1 cellular context compared by ENCODE assay signal in the genomic region with DNA sequence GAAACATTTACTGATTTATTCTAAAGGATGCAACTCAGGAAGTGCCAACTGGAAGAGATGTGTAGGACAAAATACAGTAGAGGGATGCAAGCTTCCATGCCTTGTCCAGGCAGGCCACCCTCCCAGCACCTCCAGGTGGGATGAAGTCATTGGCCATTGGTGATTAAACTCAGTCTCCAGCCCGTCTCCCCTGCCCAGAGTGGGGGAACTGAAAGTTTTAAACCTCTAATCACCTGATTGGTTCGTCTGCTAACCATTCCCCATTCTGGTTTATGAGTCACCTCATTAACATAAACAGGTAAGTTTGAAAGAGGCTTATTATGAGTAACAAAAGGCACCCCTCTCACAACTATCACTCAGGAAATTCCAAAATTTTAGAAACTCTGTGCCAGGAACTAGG.
TF ChIP-seq lines count a peak whose summit lies in the region.

No MANE protein-coding gene starts in this region.

TF ChIP-seq in GM12878, 131 proteins besides CTCF, POLR2A, EP300 and RAD21 (continued from another document and continues in another):
- TF ChIP-seq KAT2A (conservative IDR thresholded peaks at IDR 0.05; ENCODE audit: control insufficient read depth, low read depth, low read length) (no peak), YBX1 (IDR thresholded peaks at IDR 0.05) (no peak), JUNB (IDR thresholded peaks at IDR 0.05) (0 out of 2 replicates have a peak, but pooled peaks have one; percentile 37), TCF12 (IDR thresholded peaks at IDR 0.05; ENCODE audit: low read depth, low read length) (no peak), NRF1 (conservative IDR thresholded peaks at IDR 0.05; ENCODE audit: low read depth, low read length) (no peak), ETV6 (conservative IDR thresholded peaks at IDR 0.05 in 1 of 2, IDR thresholded peaks at IDR 0.05 in 1 of 2; ENCODE audit: borderline replicate concordance in 1 of 2, low read depth in 1 of 2) (no peak), SPI1 (IDR thresholded peaks at IDR 0.05; ENCODE audit: borderline replicate concordance, insufficient read depth, low read depth, low read length) (peak; percentile 68; the same call in 1 of the 2 replicates), RFX5 (IDR thresholded peaks at IDR 0.05; ENCODE audit: low read depth, low read length) (no peak), GABPA (IDR thresholded peaks at IDR 0.05; ENCODE audit: low read depth) (no peak), MYB (IDR thresholded peaks at IDR 0.05; ENCODE audit: borderline replicate concordance, low read depth, low read length) (no peak), TBL1XR1 (IDR thresholded peaks at IDR 0.05; ENCODE audit: low read depth, low read length) (no peak), POLR2AphosphoS5 (IDR thresholded peaks at IDR 0.05; ENCODE audit: low read length) (no peak; the same call in 1 of the 2 replicates), ZNF687 (IDR thresholded peaks at IDR 0.05) (no peak), SMAD5 (IDR thresholded peaks at IDR 0.05; ENCODE audit: low read depth) (no peak), SMARCA5 (IDR thresholded peaks at IDR 0.05) (no peak), CHD1 (IDR thresholded peaks at IDR 0.05; ENCODE audit: low read depth, low read length) (no peak), NBN (IDR thresholded peaks at IDR 0.05) (no peak), ZZZ3 (IDR thresholded peaks at IDR 0.05; ENCODE audit: control insufficient read depth, insufficient read length, low read depth) (no peak), CBFB (IDR thresholded peaks at IDR 0.05; ENCODE audit: low read depth) (peak; percentile 40; the same call in 1 of the 2 replicates), ZSCAN29 (IDR thresholded peaks at IDR 0.05) (no peak), EGR1 (IDR thresholded peaks at IDR 0.05; ENCODE audit: borderline replicate concordance in 1 of 2, low read depth in 2 of 2, low read length in 2 of 2) (no peak), RB1 (IDR thresholded peaks at IDR 0.05; ENCODE audit: borderline replicate concordance) (no peak), JUND (IDR thresholded peaks at IDR 0.05; ENCODE audit: low read depth, low read length) (0 out of 2 replicates have a peak, but pooled peaks have one; percentile 27), FOXM1 (IDR thresholded peaks at IDR 0.05; ENCODE audit: low read depth, low read length) (peak; percentile 25; the same call in 1 of the 2 replicates), BMI1 (IDR thresholded peaks at IDR 0.05; ENCODE audit: borderline replicate concordance) (no peak), ZNF622 (IDR thresholded peaks at IDR 0.05) (no peak), STAT3 (IDR thresholded peaks at IDR 0.05; ENCODE audit: low read depth, low read length) (no peak), RUNX3 (IDR thresholded peaks at IDR 0.05; ENCODE audit: low read length) (peak; percentile 66), ATF3 (IDR thresholded peaks at IDR 0.05; ENCODE audit: borderline replicate concordance, extremely low read depth, low read depth, low read length) (no peak), YY1 (IDR thresholded peaks at IDR 0.05; ENCODE audit: low read depth, low read length) (no peak), KDM1A (IDR thresholded peaks at IDR 0.05; ENCODE audit: borderline replicate concordance) (no peak), NFXL1 (IDR thresholded peaks at IDR 0.05; ENCODE audit: borderline replicate concordance) (no peak), ATF7 (IDR thresholded peaks at IDR 0.05; ENCODE audit: low read depth) (peak; percentile 67; the same call in 1 of the 2 replicates), USF1 (IDR thresholded peaks at IDR 0.05; ENCODE audit: borderline replicate concordance, extremely low read length, insufficient read depth, low read depth, low read length) (no peak), ZNF274 (IDR thresholded peaks at IDR 0.05; ENCODE audit: insufficient read depth, insufficient read length) (no peak), HDAC6 (IDR thresholded peaks at IDR 0.05; ENCODE audit: unreplicated experiment) (no peak), PAX8 (IDR thresholded peaks at IDR 0.05) (no peak), GATAD2B (conservative IDR thresholded peaks at IDR 0.05; ENCODE audit: low read depth) (no peak), MYC (IDR thresholded peaks at IDR 0.05; ENCODE audit: insufficient read depth, insufficient read length, insufficient replicate concordance, low read length, severe bottlenecking) (no peak), CHD4 (IDR thresholded peaks at IDR 0.05) (no peak), ESRRA (IDR thresholded peaks at IDR 0.05; ENCODE audit: low read length) (no peak), WRNIP1 (IDR thresholded peaks at IDR 0.05; ENCODE audit: borderline replicate concordance, low read depth, low read length) (0 out of 2 replicates have a peak, but pooled peaks have one; percentile 34), KLF5 (IDR thresholded peaks at IDR 0.05; ENCODE audit: partially characterized antibody) (no peak), SIX5 (IDR thresholded peaks at IDR 0.05; ENCODE audit: low read depth, low read length, severe bottlenecking) (no peak), NKRF (conservative IDR thresholded peaks at IDR 0.05) (no peak), SUZ12 (IDR thresholded peaks at IDR 0.05; ENCODE audit: unreplicated experiment) (no peak), SRF (IDR thresholded peaks at IDR 0.05; ENCODE audit: low read depth in 2 of 2, low read length in 2 of 2) (no peak), TCF3 (IDR thresholded peaks at IDR 0.05; ENCODE audit: borderline replicate concordance, insufficient read depth, low read depth, low read length) (no peak), IRF4 (IDR thresholded peaks at IDR 0.05; ENCODE audit: low read depth, low read length) (0 out of 2 replicates have a peak, but pooled peaks have one; percentile 30), SREBF2 (IDR thresholded peaks at IDR 0.05; ENCODE audit: low read length) (no peak), POLR2AphosphoS2 (IDR thresholded peaks at IDR 0.05; ENCODE audit: low read depth, low read length) (no peak), MXI1 (IDR thresholded peaks at IDR 0.05; ENCODE audit: low read depth, low read length) (no peak)
- TF ChIP-seq, protein P1, sequence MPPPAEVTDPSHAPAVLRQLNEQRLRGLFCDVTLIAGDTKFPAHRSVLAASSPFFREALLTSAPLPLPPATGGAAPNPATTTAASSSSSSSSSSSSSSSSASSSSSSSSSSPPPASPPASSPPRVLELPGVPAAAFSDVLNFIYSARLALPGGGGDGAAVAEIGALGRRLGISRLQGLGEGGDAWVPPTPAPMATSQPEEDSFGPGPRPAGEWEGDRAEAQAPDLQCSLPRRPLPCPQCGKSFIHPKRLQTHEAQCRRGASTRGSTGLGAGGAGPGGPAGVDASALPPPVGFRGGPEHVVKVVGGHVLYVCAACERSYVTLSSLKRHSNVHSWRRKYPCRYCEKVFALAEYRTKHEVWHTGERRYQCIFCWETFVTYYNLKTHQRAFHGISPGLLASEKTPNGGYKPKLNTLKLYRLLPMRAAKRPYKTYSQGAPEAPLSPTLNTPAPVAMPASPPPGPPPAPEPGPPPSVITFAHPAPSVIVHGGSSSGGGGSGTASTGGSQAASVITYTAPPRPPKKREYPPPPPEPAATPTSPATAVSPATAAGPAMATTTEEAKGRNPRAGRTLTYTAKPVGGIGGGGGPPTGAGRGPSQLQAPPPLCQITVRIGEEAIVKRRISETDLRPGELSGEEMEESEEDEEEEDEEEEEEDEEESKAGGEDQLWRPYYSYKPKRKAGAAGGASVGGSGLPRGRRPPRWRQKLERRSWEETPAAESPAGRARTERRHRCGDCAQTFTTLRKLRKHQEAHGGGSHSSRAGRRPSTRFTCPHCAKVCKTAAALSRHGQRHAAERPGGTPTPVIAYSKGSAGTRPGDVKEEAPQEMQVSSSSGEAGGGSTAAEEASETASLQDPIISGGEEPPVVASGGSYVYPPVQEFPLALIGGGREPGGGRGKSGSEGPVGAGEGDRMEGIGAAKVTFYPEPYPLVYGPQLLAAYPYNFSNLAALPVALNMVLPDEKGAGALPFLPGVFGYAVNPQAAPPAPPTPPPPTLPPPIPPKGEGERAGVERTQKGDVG (CRISPR knock-in tag; IDR thresholded peaks at IDR 0.05), result no peak
- TF ChIP-seq, protein P2, sequence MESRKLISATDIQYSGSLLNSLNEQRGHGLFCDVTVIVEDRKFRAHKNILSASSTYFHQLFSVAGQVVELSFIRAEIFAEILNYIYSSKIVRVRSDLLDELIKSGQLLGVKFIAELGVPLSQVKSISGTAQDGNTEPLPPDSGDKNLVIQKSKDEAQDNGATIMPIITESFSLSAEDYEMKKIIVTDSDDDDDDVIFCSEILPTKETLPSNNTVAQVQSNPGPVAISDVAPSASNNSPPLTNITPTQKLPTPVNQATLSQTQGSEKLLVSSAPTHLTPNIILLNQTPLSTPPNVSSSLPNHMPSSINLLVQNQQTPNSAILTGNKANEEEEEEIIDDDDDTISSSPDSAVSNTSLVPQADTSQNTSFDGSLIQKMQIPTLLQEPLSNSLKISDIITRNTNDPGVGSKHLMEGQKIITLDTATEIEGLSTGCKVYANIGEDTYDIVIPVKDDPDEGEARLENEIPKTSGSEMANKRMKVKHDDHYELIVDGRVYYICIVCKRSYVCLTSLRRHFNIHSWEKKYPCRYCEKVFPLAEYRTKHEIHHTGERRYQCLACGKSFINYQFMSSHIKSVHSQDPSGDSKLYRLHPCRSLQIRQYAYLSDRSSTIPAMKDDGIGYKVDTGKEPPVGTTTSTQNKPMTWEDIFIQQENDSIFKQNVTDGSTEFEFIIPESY (IDR thresholded peaks at IDR 0.05), result no peak
- TF ChIP-seq, protein P3, sequence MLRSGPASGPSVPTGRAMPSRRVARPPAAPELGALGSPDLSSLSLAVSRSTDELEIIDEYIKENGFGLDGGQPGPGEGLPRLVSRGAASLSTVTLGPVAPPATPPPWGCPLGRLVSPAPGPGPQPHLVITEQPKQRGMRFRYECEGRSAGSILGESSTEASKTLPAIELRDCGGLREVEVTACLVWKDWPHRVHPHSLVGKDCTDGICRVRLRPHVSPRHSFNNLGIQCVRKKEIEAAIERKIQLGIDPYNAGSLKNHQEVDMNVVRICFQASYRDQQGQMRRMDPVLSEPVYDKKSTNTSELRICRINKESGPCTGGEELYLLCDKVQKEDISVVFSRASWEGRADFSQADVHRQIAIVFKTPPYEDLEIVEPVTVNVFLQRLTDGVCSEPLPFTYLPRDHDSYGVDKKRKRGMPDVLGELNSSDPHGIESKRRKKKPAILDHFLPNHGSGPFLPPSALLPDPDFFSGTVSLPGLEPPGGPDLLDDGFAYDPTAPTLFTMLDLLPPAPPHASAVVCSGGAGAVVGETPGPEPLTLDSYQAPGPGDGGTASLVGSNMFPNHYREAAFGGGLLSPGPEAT (IDR thresholded peaks at IDR 0.05; ENCODE audit: low read depth), result peak; percentile 41; the same call in 1 of the 2 replicates
- TF ChIP-seq, protein P4, sequence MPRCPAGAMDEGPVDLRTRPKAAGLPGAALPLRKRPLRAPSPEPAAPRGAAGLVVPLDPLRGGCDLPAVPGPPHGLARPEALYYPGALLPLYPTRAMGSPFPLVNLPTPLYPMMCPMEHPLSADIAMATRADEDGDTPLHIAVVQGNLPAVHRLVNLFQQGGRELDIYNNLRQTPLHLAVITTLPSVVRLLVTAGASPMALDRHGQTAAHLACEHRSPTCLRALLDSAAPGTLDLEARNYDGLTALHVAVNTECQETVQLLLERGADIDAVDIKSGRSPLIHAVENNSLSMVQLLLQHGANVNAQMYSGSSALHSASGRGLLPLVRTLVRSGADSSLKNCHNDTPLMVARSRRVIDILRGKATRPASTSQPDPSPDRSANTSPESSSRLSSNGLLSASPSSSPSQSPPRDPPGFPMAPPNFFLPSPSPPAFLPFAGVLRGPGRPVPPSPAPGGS (IDR thresholded peaks at IDR 0.05; ENCODE audit: borderline replicate concordance, insufficient read depth, low read depth, low read length, poor library complexity, severe bottlenecking), result no peak
